Comparison of ENCODE assay signal across 29 cellular contexts in the genomic region with DNA sequence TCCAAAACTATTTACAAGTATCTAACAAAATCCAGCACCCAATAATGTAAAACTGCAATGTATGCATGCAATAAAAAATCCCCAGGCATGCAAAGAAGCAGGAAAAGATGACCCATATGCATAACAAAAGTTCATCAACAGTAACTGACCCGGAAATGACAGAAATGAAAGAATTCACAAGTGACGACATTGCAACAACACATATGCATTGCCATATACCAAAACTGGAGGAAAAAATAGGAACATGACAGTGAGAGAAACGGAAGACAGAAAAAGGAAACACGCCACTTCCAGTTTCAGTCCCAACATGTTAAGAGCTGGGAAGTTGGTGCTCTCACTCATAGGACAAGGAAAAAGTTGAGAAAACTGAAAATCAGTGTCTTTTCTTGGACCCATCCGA.
"Had no signal": no experiment of that assay in that cellular context is flagged by ENCODE, and none has a peak within 500 bp of the region (broad histone marks: within the 10 kb centered on the region; RNA-seq: fewer than 3 reads in every experiment).

No MANE protein-coding gene starts in this region.

- H3K4me1 ChIP-seq: left lung, lower lobe of right lung, neural progenitor cell, parathyroid adenoma, psoas muscle, right lobe of liver, tibial nerve, uterus had no signal

- H3K27me3 ChIP-seq: left lung, neural progenitor cell, neutrophil, right lobe of liver, tibial nerve, uterus had no signal

- H3K9me3 Mint-ChIP-seq: immature natural killer cell had no signal

- H3K4me2 ChIP-seq: neural progenitor cell, smooth muscle cell had no signal

- H3K27me3 Mint-ChIP-seq: stimulated activated memory B cell treated with anti-CD40 and anti-IgM and Interleukin-4, amounts not matched to agents 10 μg/mL and 1 μg/mL and 100 μg/mL, for 72 hours; type B pancreatic cell had no signal

- H3K4me3 ChIP-seq: left lung, lower lobe of right lung, neural progenitor cell, psoas muscle, right lobe of liver, smooth muscle cell, tibial nerve, uterus had no signal

- FAIRE-seq: islet of Langerhans, kidney had no signal

- H3K27ac Mint-ChIP-seq: immature natural killer cell; mesothelial cell of epicardium; naive B cell; natural killer cell; nephron progenitor cell; neural progenitor cell; stimulated activated memory B cell treated with anti-CD40 and anti-IgM and Interleukin-4, amounts not matched to agents 10 μg/mL and 1 μg/mL and 100 μg/mL, for 72 hours; stimulated activated naive CD8-positive, alpha-beta T cell treated with anti-CD3 and anti-CD28 coated beads, Interleukin-15, amount 100 ng/mL, for 72 hours; type B pancreatic cell had no signal

- DNase-seq: hypothalamus; immature natural killer cell; kidney; left colon; left lung; lower lobe of right lung; naive B cell; natural killer cell; nephron progenitor cell; occipital lobe; psoas muscle; right lobe of liver; stimulated activated CD4-positive, alpha-beta T cell treated with anti-CD3 and anti-CD28 coated beads, Interleukin-1b, Interleukin-23, amount 100 ng/mL, for 48 hours; stimulated activated CD4-positive, alpha-beta T cell treated with anti-CD3 and anti-CD28 coated beads, Interleukin-2, amount 100 ng/mL, for 48 hours; stimulated activated CD4-positive, alpha-beta T cell treated with anti-CD3 and anti-CD28 coated beads, Interleukin-4, amount 100 ng/mL, for 4 hours; stimulated activated CD8-positive, alpha-beta memory T cell treated with anti-CD3 and anti-CD28 coated beads, Interleukin-4, amount 100 ng/mL, for 48 hours; stimulated activated naive CD4-positive, alpha-beta T cell treated with Interleukin-2 at 50 U/mL for 16 hours; stimulated activated naive CD8-positive, alpha-beta T cell treated with anti-CD3 and anti-CD28 coated beads, Interleukin-15, amount 100 ng/mL, for 72 hours; substantia nigra; uterus had no signal

- H3K4me3 Mint-ChIP-seq: immature natural killer cell; mesothelial cell of epicardium; naive B cell; natural killer cell; nephron progenitor cell; neural progenitor cell; stimulated activated memory B cell treated with anti-CD40 and anti-IgM and Interleukin-4, amounts not matched to agents 10 μg/mL and 1 μg/mL and 100 μg/mL, for 72 hours; stimulated activated naive CD8-positive, alpha-beta T cell treated with anti-CD3 and anti-CD28 coated beads, Interleukin-15, amount 100 ng/mL, for 72 hours; type B pancreatic cell had no signal

- H3K36me3 ChIP-seq: left lung, lower lobe of right lung, neural progenitor cell, neutrophil, right lobe of liver, uterus had no signal

- H3K79me2 ChIP-seq: parathyroid adenoma had no signal

- H3K36me3 Mint-ChIP-seq: natural killer cell; stimulated activated memory B cell treated with anti-CD40 and anti-IgM and Interleukin-4, amounts not matched to agents 10 μg/mL and 1 μg/mL and 100 μg/mL, for 72 hours had no signal

- H3K4me1 Mint-ChIP-seq: immature natural killer cell; mesothelial cell of epicardium; naive B cell; natural killer cell; nephron progenitor cell; neural progenitor cell; stimulated activated memory B cell treated with anti-CD40 and anti-IgM and Interleukin-4, amounts not matched to agents 10 μg/mL and 1 μg/mL and 100 μg/mL, for 72 hours; stimulated activated naive CD8-positive, alpha-beta T cell treated with anti-CD3 and anti-CD28 coated beads, Interleukin-15, amount 100 ng/mL, for 72 hours had no signal

- H3K27ac ChIP-seq: left lung, lower lobe of right lung, neural progenitor cell, neutrophil, parathyroid adenoma, psoas muscle, right lobe of liver, tibial nerve, uterus had no signal

- H3K9me3 ChIP-seq: lower lobe of right lung, neutrophil, psoas muscle, right lobe of liver, uterus had no signal

- H2AFZ ChIP-seq: neural progenitor cell, parathyroid adenoma had no signal

- H3K9ac ChIP-seq: neural progenitor cell, parathyroid adenoma had no signal
